Comparison of ENCODE assay signal across 34 cellular contexts in the genomic region with DNA sequence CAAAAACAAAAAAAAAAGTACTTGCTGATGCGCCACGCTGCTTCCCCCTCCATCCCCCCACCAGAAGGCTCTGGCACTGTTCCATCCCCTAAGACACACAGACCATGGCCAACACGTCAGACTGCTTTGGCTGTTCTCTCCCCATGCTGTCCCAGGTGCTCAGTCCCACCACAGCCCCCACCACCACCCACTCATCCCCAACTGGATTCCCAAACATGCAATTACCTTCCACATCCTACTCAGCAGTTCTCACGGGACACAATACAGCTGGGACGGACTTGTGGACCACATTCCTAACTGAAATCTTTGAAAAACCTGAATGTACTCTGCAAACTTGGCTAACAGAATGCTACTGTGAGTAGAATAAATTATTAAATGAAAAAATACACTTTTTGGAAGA. TPM values are rescaled to one million over a fixed set of nuclear protein-coding genes. Genes with fewer than 3 reads are reported as not detected.
"Had no signal": no experiment of that assay in that cellular context is flagged by ENCODE, and none has a peak within 500 bp of the region (broad histone marks: within the 10 kb centered on the region; RNA-seq: fewer than 3 reads in every experiment).

No MANE protein-coding gene starts in this region.

- H3K27ac Mint-ChIP-seq: activated B cell treated with CpG ODN at 0.5 μM for 24 hours; activated CD4-positive, alpha-beta memory T cell treated with anti-CD3 and anti-CD28 coated beads for 36 hours; activated naive CD4-positive, alpha-beta T cell treated with anti-CD3 and anti-CD28 coated beads, Interleukin-2, amount 10 ng/mL, durations not matched to agents 7 days and 5 days; activated naive CD8-positive, alpha-beta T cell; activated naive CD8-positive, alpha-beta T cell treated with anti-CD3 and anti-CD28 coated beads, Interleukin-2, amount 50 U/mL, for 24 hours; activated T-helper 1 cell treated with anti-CD3 and anti-CD28 coated beads, Interleukin-12 subunit alpha, Interleukin-12 subunit beta, Interleukin-2, Interleukin-4 antibody, amounts not matched to agents 30 ng/mL and 10 ng/mL and 1 ng/mL, durations not matched to agents 14 hours and 24 hours and 36 hours had no signal

- H3K36me3 Mint-ChIP-seq: activated CD4-positive, alpha-beta memory T cell treated with anti-CD3 and anti-CD28 coated beads for 36 hours; activated naive CD4-positive, alpha-beta T cell treated with anti-CD3 and anti-CD28 coated beads, Interleukin-2, amount 10 ng/mL, durations not matched to agents 7 days and 5 days; activated naive CD8-positive, alpha-beta T cell had no signal

- H3K36me3 ChIP-seq: breast epithelium, MG63 had no signal

- H3K27me3 Mint-ChIP-seq: activated B cell treated with CpG ODN at 0.5 μM for 24 hours; activated CD4-positive, alpha-beta memory T cell treated with anti-CD3 and anti-CD28 coated beads for 36 hours; activated naive CD4-positive, alpha-beta T cell treated with anti-CD3 and anti-CD28 coated beads, Interleukin-2, amount 10 ng/mL, durations not matched to agents 7 days and 5 days; activated naive CD8-positive, alpha-beta T cell treated with anti-CD3 and anti-CD28 coated beads, Interleukin-2, amount 50 U/mL, for 24 hours had no signal

- DNase-seq: activated B cell treated with CpG ODN at 0.5 μM for 24 hours; activated CD4-positive, alpha-beta memory T cell treated with anti-CD3 and anti-CD28 coated beads for 36 hours; activated CD4-positive, alpha-beta T cell treated with anti-CD3 and anti-CD28 coated beads for 4 hours; activated CD4-positive, alpha-beta T cell treated with anti-CD3 and anti-CD28 coated beads, Interleukin-2, amount 50 U/mL, for 1 hour; activated CD4-positive, CD25-positive, alpha-beta regulatory T cell treated with anti-CD3 and anti-CD28 coated beads, Interleukin-2, amount 50 U/mL, for 72 hours; activated CD8-positive, alpha-beta memory T cell treated with anti-CD3 and anti-CD28 coated beads, Interleukin-2, amount 50 U/mL, for 4 hours; activated gamma-delta T cell treated with Interleukin-2 at 50 U/mL for 16 hours; activated naive CD4-positive, alpha-beta T cell treated with anti-CD3 and anti-CD28 coated beads, Interleukin-2, amount 10 ng/mL, durations not matched to agents 7 days and 5 days; activated naive CD8-positive, alpha-beta T cell treated with anti-CD3 and anti-CD28 coated beads, Interleukin-2, amount 50 U/mL, for 24 hours; activated T-cell treated with anti-CD3 and anti-CD28 coated beads for 4 hours; activated T-cell treated with anti-CD3 and anti-CD28 coated beads, Interleukin-2, amount 50 U/mL, for 4 hours; anterior cingulate cortex; body of pancreas; Kasumi-1; KG1; MG63; NCI-H1048; NCI-H1436 treated with DMSO at 0.1 percent for 48 hours; NCI-H1694 treated with DMSO at 0.1 percent for 48 hours; NCI-H2029; NCI-H2107; NCI-H2171 treated with DMSO at 0.1 percent for 48 hours; NCI-H2227 treated with DMSO at 0.1 percent for 48 hours; NCI-H524 treated with DMSO at 0.1 percent for 48 hours; PC-3; Right ventricle myocardium superior; SW 1271; T-helper 1 cell; T-helper 2 cell; T-helper 9 cell had no signal

- H3K4me1 Mint-ChIP-seq: activated B cell treated with CpG ODN at 0.5 μM for 24 hours; activated naive CD4-positive, alpha-beta T cell treated with anti-CD3 and anti-CD28 coated beads, Interleukin-2, amount 10 ng/mL, durations not matched to agents 7 days and 5 days; activated naive CD8-positive, alpha-beta T cell treated with anti-CD3 and anti-CD28 coated beads, Interleukin-2, amount 50 U/mL, for 24 hours had no signal

- H3K27ac ChIP-seq: body of pancreas, breast epithelium, VCaP had no signal

- ATAC-seq: activated naive CD8-positive, alpha-beta T cell treated with anti-CD3 and anti-CD28 coated beads, Interleukin-2, amount 50 U/mL, for 24 hours; activated T-cell treated with anti-CD3 and anti-CD28 coated beads, Interleukin-2, amount 50 U/mL, for 4 hours; body of pancreas; PC-3 had no signal

- H3K4me1 ChIP-seq: breast epithelium had no signal

- H3K4me3 Mint-ChIP-seq: activated B cell treated with CpG ODN at 0.5 μM for 24 hours; activated CD4-positive, alpha-beta memory T cell treated with anti-CD3 and anti-CD28 coated beads for 36 hours; activated naive CD4-positive, alpha-beta T cell treated with anti-CD3 and anti-CD28 coated beads, Interleukin-2, amount 10 ng/mL, durations not matched to agents 7 days and 5 days; activated naive CD8-positive, alpha-beta T cell; activated naive CD8-positive, alpha-beta T cell treated with anti-CD3 and anti-CD28 coated beads, Interleukin-2, amount 50 U/mL, for 24 hours; activated T-cell treated with anti-CD3 and anti-CD28 coated beads, Interleukin-2, amount 50 U/mL, for 4 hours; activated T-helper 1 cell treated with anti-CD3 and anti-CD28 coated beads, Interleukin-12 subunit alpha, Interleukin-12 subunit beta, Interleukin-2, Interleukin-4 antibody, amounts not matched to agents 30 ng/mL and 10 ng/mL and 1 ng/mL, durations not matched to agents 14 hours and 24 hours and 36 hours had no signal

- H3K27me3 ChIP-seq: body of pancreas, breast epithelium, MG63 had no signal

- H3K4me3 ChIP-seq: body of pancreas, breast epithelium, MG63 had no signal

RNA-seq across cellular contexts. Expression of a gene that starts 8.6 kb away (rescaled TPM):
- total RNA-seq: activated B cell treated with CpG ODN at 0.5 μM for 24 hours; activated CD4-positive, alpha-beta memory T cell treated with anti-CD3 and anti-CD28 coated beads for 36 hours had no signal
